ENCODE assay signal across 9 cellular contexts in the genomic region with DNA sequence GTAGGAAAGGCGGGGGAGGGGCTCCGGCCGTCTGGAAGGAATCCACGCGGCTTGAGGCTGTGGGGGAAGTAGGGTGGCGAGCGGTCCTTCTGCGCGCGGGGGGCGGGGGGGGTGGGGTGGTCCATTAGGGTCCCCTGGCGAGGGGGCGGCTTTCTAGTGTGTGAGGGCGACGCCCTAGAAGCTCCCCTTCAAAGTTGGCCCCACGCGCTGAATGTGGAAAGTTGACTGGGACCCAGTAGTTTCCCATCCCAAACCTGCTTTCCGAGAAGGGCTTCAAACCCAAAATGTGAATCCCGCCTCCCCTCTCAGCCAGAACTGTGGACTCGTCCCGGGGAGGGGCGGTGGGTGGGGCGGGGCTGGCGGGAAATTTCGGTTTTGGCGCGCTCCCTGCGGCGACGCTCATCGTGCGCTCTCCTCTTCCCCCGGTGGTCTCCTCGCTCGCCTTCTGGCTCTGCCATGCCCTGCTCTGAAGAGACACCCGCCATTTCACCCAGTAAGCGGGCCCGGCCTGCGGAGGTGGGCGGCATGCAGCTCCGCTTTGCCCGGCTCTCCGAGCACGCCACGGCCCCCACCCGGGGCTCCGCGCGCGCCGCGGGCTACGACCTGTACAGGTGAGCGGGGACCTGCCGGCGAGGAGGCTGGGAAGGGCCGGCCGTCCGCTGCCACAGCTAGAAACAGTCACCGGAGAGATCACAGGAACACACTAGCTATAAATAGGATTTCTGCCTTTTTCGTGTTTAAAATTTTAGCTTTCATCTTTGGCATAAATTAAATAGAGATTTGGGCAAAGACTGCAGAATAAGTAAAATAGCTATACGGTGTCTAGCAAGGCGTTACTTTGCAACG. TPM values are rescaled to one million over a fixed set of nuclear protein-coding genes. Genes with fewer than 3 reads are reported as not detected.
DNase-seq lines count a peak whose midpoint lies in the region; ATAC-seq, FAIRE-seq and TF ChIP-seq lines count a peak whose summit lies in the region.
"Had no signal": no experiment of that assay in that cellular context is flagged by ENCODE, and none has a peak within 500 bp of the region (broad histone marks: within the 10 kb centered on the region; RNA-seq: fewer than 3 reads in every experiment).

No MANE protein-coding gene starts in this region.

- H3K4me3 Mint-ChIP-seq in activated CD8-positive, alpha-beta T cell treated with anti-CD3 and anti-CD28 coated beads, Interleukin-2, amount 10 ng/mL, durations not matched to agents 7 days and 5 days: peak overlapping the region; percentile 92
- H3K4me3 Mint-ChIP-seq in mesothelial cell of epicardium: peak overlapping the region; percentile 100

- no peaks in the 10 kb centered on the region for H3K9me3 Mint-ChIP-seq in activated CD8-positive, alpha-beta T cell treated with anti-CD3 and anti-CD28 coated beads, Interleukin-2, amount 10 ng/mL, durations not matched to agents 7 days and 5 days (ENCODE audit: insufficient read depth)
- no peaks in the 10 kb centered on the region for H3K9me3 Mint-ChIP-seq in mesothelial cell of epicardium

- peak overlapping the region; percentile 97 for H3K27ac Mint-ChIP-seq in activated CD8-positive, alpha-beta T cell treated with anti-CD3 and anti-CD28 coated beads, Interleukin-2, amount 10 ng/mL, durations not matched to agents 7 days and 5 days
- peak overlapping the region; percentile 90 for H3K27ac Mint-ChIP-seq in mesothelial cell of epicardium

- H3K9ac ChIP-seq in H1 (replicated peaks in 1 of 4; ENCODE audit: extremely low read depth in 1 of 4, low read depth in 3 of 4, low read length in 3 of 4): peak overlapping the region; percentile 82 to 100 (median 92)

- peaks cover 2% of the 10 kb centered on the region; the same call in 1 of the 2 replicates for H3K23me2 ChIP-seq in H1 (ENCODE audit: low read depth, low read length)

- H2AFZ ChIP-seq in H1 (ENCODE audit: low read length): no peak overlapping the region; the same call in 1 of the 2 replicates

- 1% methylated on average over 38 of the region's 64 CpGs; no CpG with 5 or more reads in 1 of the 2 experiments for WGBS in H1 (ENCODE audit: extremely low coverage in 1 of 2, insufficient coverage in 1 of 2, insufficient read length in 1 of 2, insufficient replicate concordance in 2 of 2, low coverage in 1 of 2, low lambda C conversion rate in 2 of 2, missing lambda C conversion rate in 1 of 2), 2 experiments

- CTCF ChIA-PET in activated CD8-positive, alpha-beta T cell treated with anti-CD3 and anti-CD28 coated beads, Interleukin-2, amount 10 ng/mL, durations not matched to agents 7 days and 5 days (lab: Charles Lee): interaction anchor here (1.0 to 6.4 kb wide), 3 partner anchors 9 to 824 kb away, joined by 4 to 64 read pairs (median 7); a partner anchor contains a TSS
- CTCF ChIA-PET in H1 (lab: Charles Lee; ENCODE audit: partially characterized antibody): interaction anchor here (0.6 to 6.6 kb wide), 7 partner anchors 20 to 219 kb away, joined by 3 to 59 read pairs (median 4); no protein-coding TSS in a partner anchor

- H3K36me3 Mint-ChIP-seq in activated CD8-positive, alpha-beta T cell treated with anti-CD3 and anti-CD28 coated beads, Interleukin-2, amount 10 ng/mL, durations not matched to agents 7 days and 5 days (ENCODE audit: low read depth): peaks cover 56% of the 10 kb centered on the region
- H3K36me3 Mint-ChIP-seq in mesothelial cell of epicardium: peaks cover 10% of the 10 kb centered on the region

- H3K79me2 ChIP-seq in H1 (ENCODE audit: control insufficient read depth in 1 of 2, insufficient read depth in 2 of 2, low read length in 2 of 2): peaks cover 0 to 67% of the 10 kb centered on the region in 2 experiments

- H2BK120ac ChIP-seq in H1 (replicated peaks; ENCODE audit: low read depth, low read length): peak overlapping the region; percentile 91

- H3K4ac ChIP-seq in H1 (replicated peaks; ENCODE audit: insufficient read length, low read depth, low read length): peak overlapping the region; percentile 15

- peak overlapping the region; percentile 78 for H3K56ac ChIP-seq in H1 (replicated peaks; ENCODE audit: insufficient read length, low read depth, low read length)

- TF ChIP-seq CTCF in BE2C (IDR thresholded peaks at IDR 0.05; ENCODE audit: low read depth, low read length) (no peak), H1 (IDR thresholded peaks at IDR 0.05; ENCODE audit: control extremely low read depth in 1 of 3, insufficient read depth in 1 of 3, low read depth in 1 of 3, low read length in 3 of 3) (no peak), mesothelial cell of epicardium (IDR thresholded peaks at IDR 0.05; ENCODE audit: unreplicated experiment) (no peak)

- FAIRE-seq in H1 (lab: Jason Lieb, UNC): no peak
- FAIRE-seq: endometrium had no signal

- H4K8ac ChIP-seq in H1 (ENCODE audit: extremely low read depth, insufficient read depth, low read length): peak overlapping the region; percentile 96

- DNase-seq in BE2C (peak; percentile 85), NCI-H748 treated with DMSO at 0.1 percent for 48 hours (lab: John Stamatoyannopoulos, UW) (peak; percentile 65), H1 (ENCODE audit: low read depth in 1 of 2, low spot score in 2 of 2) (peak; percentile 17 to 83), mesothelial cell of epicardium (ENCODE audit: low spot score in 2 of 2, unreplicated experiment in 2 of 2) (peak; percentile 45 to 61)
- peak; percentile 80 for DNase-seq in activated CD8-positive, alpha-beta T cell treated with anti-CD3 and anti-CD28 coated beads, Interleukin-2, amount 10 ng/mL, durations not matched to agents 7 days and 5 days
- peak; percentile 67 to 72 for DNase-seq in stimulated activated CD8-positive, alpha-beta memory T cell treated with anti-CD3 and anti-CD28 coated beads, Interleukin-2, amount 100 ng/mL, for 48 hours (ENCODE audit: low read depth in 2 of 2)

- peak overlapping the region; percentile 96 for H4K5ac ChIP-seq in H1 (ENCODE audit: insufficient read length, low read depth, low read length)

- H3K27me3 Mint-ChIP-seq in activated CD8-positive, alpha-beta T cell treated with anti-CD3 and anti-CD28 coated beads, Interleukin-2, amount 10 ng/mL, durations not matched to agents 7 days and 5 days (ENCODE audit: low read depth): no peaks in the 10 kb centered on the region
- H3K27me3 Mint-ChIP-seq in mesothelial cell of epicardium (ENCODE audit: low read depth): no peaks in the 10 kb centered on the region

- H3K18ac ChIP-seq in H1 (ENCODE audit: extremely low read depth, low read length): peak overlapping the region; percentile 43; the same call in 1 of the 2 replicates

- peak; percentile 56 for ATAC-seq in GM19023 (IDR thresholded peaks at IDR 0.05; ENCODE audit: unreplicated experiment)
- ATAC-seq in HG03196 (IDR thresholded peaks at IDR 0.05; ENCODE audit: unreplicated experiment): peak; percentile 50
- ATAC-seq in activated CD8-positive, alpha-beta T cell treated with anti-CD3 and anti-CD28 coated beads, Interleukin-2, amount 10 ng/mL, durations not matched to agents 7 days and 5 days: peak; percentile 63

- H3K23ac ChIP-seq in H1 (ENCODE audit: insufficient read length): no peak overlapping the region

- TF ChIP-seq POLR2A in H1 (IDR thresholded peaks at IDR 0.05; ENCODE audit: control extremely low read depth in 1 of 2, low read depth in 2 of 2, low read length in 2 of 2): peak in 1 of 2 experiments; percentile 68; a peak in 2 of 3 replicates

- H2BK5ac ChIP-seq in H1 (ENCODE audit: low read depth, low read length): peak overlapping the region; percentile 80

- peak overlapping the region; percentile 97 for H3K27ac ChIP-seq in H1 (ENCODE audit: low read depth, low read length)

- H3K4me1 ChIP-seq in BE2C (no peaks in the 10 kb centered on the region), H1 (replicated peaks in 1 of 4; ENCODE audit: control insufficient read depth in 3 of 4, insufficient read depth in 4 of 4, low read length in 3 of 4) (peaks cover 3 to 9% (median 4%) of the 10 kb centered on the region in 4 experiments; a peak in 5 of 7 replicates)

- peak in 1 of 2 experiments; percentile 98; a peak in 2 of 3 replicates for TF ChIP-seq EP300 in H1 (IDR thresholded peaks at IDR 0.05; ENCODE audit: borderline replicate concordance in 1 of 2, low read depth in 2 of 2, low read length in 2 of 2)

- H4K20me1 ChIP-seq in H1 (replicated peaks in 1 of 2; ENCODE audit: control insufficient read depth in 1 of 2, insufficient read depth in 2 of 2, low read length in 2 of 2): peaks cover 3 to 4% of the 10 kb centered on the region in 2 experiments

- H2BK12ac ChIP-seq in H1 (ENCODE audit: low read depth, low read length): peak overlapping the region; percentile 85

- H3K79me1 ChIP-seq in H1 (ENCODE audit: low read depth, low read length): no peaks in the 10 kb centered on the region; the same call in 1 of the 2 replicates

- H3K9me3 ChIP-seq in BE2C (no peaks in the 10 kb centered on the region), H1 (ENCODE audit: insufficient read depth in 2 of 2, low read depth in 1 of 2, low read length in 1 of 2) (no peaks in the 10 kb centered on the region)

- H2BK20ac ChIP-seq in H1 (ENCODE audit: low read length): no peak overlapping the region

- H3K4me1 Mint-ChIP-seq in activated CD8-positive, alpha-beta T cell treated with anti-CD3 and anti-CD28 coated beads, Interleukin-2, amount 10 ng/mL, durations not matched to agents 7 days and 5 days (ENCODE audit: low read depth): peaks cover 50% of the 10 kb centered on the region
- H3K4me1 Mint-ChIP-seq in mesothelial cell of epicardium: peaks cover 26% of the 10 kb centered on the region

- H3K27me3 ChIP-seq in BE2C (no peaks in the 10 kb centered on the region), H1 (replicated peaks in 1 of 4; ENCODE audit: control insufficient read depth in 3 of 4, extremely low read depth in 1 of 4, insufficient read depth in 3 of 4, low read length in 3 of 4) (no peaks in the 10 kb centered on the region)

- POLR2A ChIA-PET in activated CD8-positive, alpha-beta T cell treated with anti-CD3 and anti-CD28 coated beads, Interleukin-2, amount 10 ng/mL, durations not matched to agents 7 days and 5 days (lab: Charles Lee): interaction anchor here (1.0 to 2.4 kb wide), 4 partner anchors 9 to 824 kb away, joined by 3 to 14 read pairs (median 8); a partner anchor contains a TSS
- POLR2A ChIA-PET in H1 (lab: Charles Lee; ENCODE audit: partially characterized antibody): interaction anchor here (0.6 to 3.0 kb wide), 10 partner anchors 8 to 479 kb away, joined by 3 to 15 read pairs (median 4); a partner anchor contains a TSS

- peak overlapping the region; percentile 81 for H4K91ac ChIP-seq in H1 (replicated peaks; ENCODE audit: insufficient read length, low read length)

- TF ChIP-seq RAD21 in H1 (IDR thresholded peaks at IDR 0.05 in 1 of 2, conservative IDR thresholded peaks at IDR 0.05 in 1 of 2; ENCODE audit: low read depth in 2 of 2, low read length in 2 of 2): no peak

- peak overlapping the region; percentile 61 to 81 for H3K4me2 ChIP-seq in H1 (ENCODE audit: insufficient read depth in 1 of 2, low read depth in 2 of 2, low read length in 2 of 2)

- H2BK15ac ChIP-seq in H1 (ENCODE audit: low read length): no peak overlapping the region

- H3K4me3 ChIP-seq in BE2C (ENCODE audit: low read depth, low read length): peak overlapping the region; percentile 91
- peak overlapping the region; percentile 88 to 99 (median 91) for H3K4me3 ChIP-seq in H1 (ENCODE audit: extremely low read depth in 1 of 4, insufficient read depth in 2 of 4, low read depth in 3 of 4, low read length in 4 of 4)

- H3K36me3 ChIP-seq in BE2C (peaks cover 31% of the 10 kb centered on the region), H1 (ENCODE audit: control insufficient read depth in 2 of 4, insufficient read depth in 4 of 4, low read length in 3 of 4) (peaks cover 0 to 29% (median 16%) of the 10 kb centered on the region in 4 experiments; a peak in 6 of 8 replicates)

- H3K14ac ChIP-seq in H1 (ENCODE audit: insufficient read length): no peak overlapping the region

- no peak overlapping the region for H2AK5ac ChIP-seq in H1 (ENCODE audit: low read depth, low read length)

RNA-seq across cellular contexts. Expression of a gene that starts 0.8 kb away (rescaled TPM):
- polyA plus RNA-seq in BE2C (2012; ENCODE audit: insufficient read depth, insufficient read length, low read depth): 124 TPM
- 100 to 1,000 TPM; 350 to 360 TPM for total RNA-seq in activated CD8-positive, alpha-beta T cell treated with anti-CD3 and anti-CD28 coated beads, Interleukin-2, amount 10 ng/mL, durations not matched to agents 7 days and 5 days
- total RNA-seq in H1 (2021; fragmentation: NEBNext Ultra II Directional; extraction: Animal tissue kit (Norgen Biotek cat#: 25700)): 246 and 259 TPM in 2 replicates
- polyA plus RNA-seq in H1 (2011; rRNA removed): 71.4 and 71.5 TPM in 2 replicates
- polyA plus RNA-seq in H1 (2011; cell fraction: cytosol; rRNA removed): 89.6 TPM
- 89.8 TPM for polyA plus RNA-seq in H1 (2011; cell fraction: nucleus; rRNA removed)
- polyA plus RNA-seq in H1 (2012, experiment 1 of 2): 156 to 208 TPM (median 166 TPM) in 4 replicates
- polyA plus RNA-seq in H1 (2012, experiment 2 of 2): 110 TPM
- 256 TPM for polyA plus RNA-seq in H1 (2013, experiment 1 of 2)
- 255 TPM for polyA plus RNA-seq in H1 (2013, experiment 2 of 2)
- 7.7 and 11.8 TPM in 2 replicates for polyA minus RNA-seq in H1 (2011; rRNA and poly(A)+ RNA removed)
- 51.4 TPM for polyA minus RNA-seq in H1 (2011; cell fraction: cytosol; rRNA and poly(A)+ RNA removed)
- polyA minus RNA-seq in H1 (2011; cell fraction: nucleus; rRNA and poly(A)+ RNA removed): 26.7 TPM
- 78.7 to 81.2 TPM (median 79.7 TPM) in 3 replicates for total RNA-seq in mesothelial cell of epicardium

Comparison
In these comparisons a context has a peak if more than half of its experiments do, and no peak if none do; other contexts are left out.
1. Peak in every context shown above with its lines: DNase-seq, ATAC-seq, H3K4me3 ChIP-seq and H3K27ac ChIP-seq.